In genomic region chr19:6393074-6393981, GRCh38 we compare ENCODE assay signal across 8 cellular contexts. TPM values are rescaled to one million over a fixed set of nuclear protein-coding genes. Genes with fewer than 3 reads are reported as not detected.
DNase-seq lines count a peak whose midpoint lies in the region; ATAC-seq, FAIRE-seq and TF ChIP-seq lines count a peak whose summit lies in the region.

GTF2F1 (minus strand) TSS chr19:6393164; CDS start chr19:6392995, 169 bp downstream.

- no peaks in the 10 kb centered on the region for H3K9me3 Mint-ChIP-seq in CD8-positive, alpha-beta memory T cell

- peak within 1 kb of the TSS; percentile 100 for H3K27ac ChIP-seq in CD8-positive, alpha-beta memory T cell (ENCODE audit: low read depth, low read length)
- H3K27ac ChIP-seq in H1 (ENCODE audit: low read depth, low read length), result peak within 1 kb of the TSS; percentile 89
- peak within 1 kb of the TSS; percentile 96 for H3K27ac ChIP-seq in mesenchymal stem cell (ENCODE audit: low read length, poor library complexity, severe bottlenecking)

- H2BK120ac ChIP-seq in H1 (replicated peaks; ENCODE audit: low read depth, low read length) (no peak within 1 kb of the TSS), mesenchymal stem cell (ENCODE audit: low read depth, low read length) (peak within 1 kb of the TSS; percentile 89)

- H3K9ac ChIP-seq in H1 (replicated peaks in 1 of 4; ENCODE audit: extremely low read depth in 1 of 4, low read depth in 3 of 4, low read length in 3 of 4), result peak within 1 kb of the TSS; percentile 77 to 92 (median 86)
- H3K9ac ChIP-seq in mesenchymal stem cell (ENCODE audit: low read length), result peak within 1 kb of the TSS; percentile 96

- H3K4ac ChIP-seq in H1 (replicated peaks; ENCODE audit: insufficient read length, low read depth, low read length) (peak within 1 kb of the TSS; percentile 55), mesenchymal stem cell (ENCODE audit: low read depth in 1 of 2, low read length in 2 of 2) (peak within 1 kb of the TSS; percentile 57 to 97)

- peak in 1 of 2 experiments; percentile 58; a peak in 2 of 3 replicates for TF ChIP-seq POLR2A in H1 (IDR thresholded peaks at IDR 0.05; ENCODE audit: control extremely low read depth in 1 of 2, low read depth in 2 of 2, low read length in 2 of 2)

- no peaks in the 10 kb centered on the region for H3K27me3 ChIP-seq in CD8-positive, alpha-beta memory T cell (ENCODE audit: insufficient read depth, low read length, poor library complexity, severe bottlenecking)
- H3K27me3 ChIP-seq in H1 (replicated peaks in 1 of 4; ENCODE audit: control insufficient read depth in 3 of 4, extremely low read depth in 1 of 4, insufficient read depth in 3 of 4, low read length in 3 of 4), result no peaks in the 10 kb centered on the region
- H3K27me3 ChIP-seq in mesenchymal stem cell (ENCODE audit: control insufficient read depth in 1 of 2, insufficient read depth in 1 of 2, low read length in 2 of 2), result no peaks in the 10 kb centered on the region

- peak; percentile 92 to 99 (median 95) for DNase-seq in CD8-positive, alpha-beta memory T cell
- peak; percentile 90 for DNase-seq in HT1080 (ENCODE audit: low read depth)
- DNase-seq in NOMO-1 treated with DMSO at 0.1 percent for 48 hours (lab: John Stamatoyannopoulos, UW; ENCODE audit: unreplicated experiment), result peak; percentile 88
- DNase-seq in activated CD8-positive, alpha-beta memory T cell treated with anti-CD3 and anti-CD28 coated beads for 4 hours (ENCODE audit: low read depth in 2 of 2), result peak; percentile 86 to 91
- peak; percentile 79 to 98 for DNase-seq in H1 (ENCODE audit: low read depth in 1 of 2, low spot score in 2 of 2)
- DNase-seq in mesenchymal stem cell, result peak; percentile 98
- DNase-seq in stimulated activated CD8-positive, alpha-beta memory T cell treated with anti-CD3 and anti-CD28 coated beads, Interleukin-12 subunit alpha, Interleukin-12 subunit beta, amount 100 ng/mL, for 4 hours (ENCODE audit: low read depth), result peak; percentile 88

- POLR2A ChIA-PET in CD8-positive, alpha-beta memory T cell (lab: Charles Lee), result interaction anchor here (1.0 to 2.5 kb wide), 4 partner anchors 20 to 110 kb away, joined by 3 to 13 read pairs (median 4); partner anchors contain the start of genes ALKBH7, CLPP and KHSRP
- POLR2A ChIA-PET in H1 (lab: Charles Lee; ENCODE audit: partially characterized antibody), result interaction anchor here (0.6 to 9.9 kb wide), 13 partner anchors 9 to 349 kb away, joined by 3 to 81 read pairs (median 4); partner anchors contain the start of genes ALKBH7, CLPP, CRB3 and KHSRP

- H3K79me1 ChIP-seq in H1 (ENCODE audit: low read depth, low read length) (peaks cover 6% of the 10 kb centered on the region), mesenchymal stem cell (replicated peaks; ENCODE audit: low read length, poor library complexity, severe bottlenecking) (peaks cover 24% of the 10 kb centered on the region)

- H3K56ac ChIP-seq in H1 (replicated peaks; ENCODE audit: insufficient read length, low read depth, low read length), result peak within 1 kb of the TSS; percentile 54

- H3K36me3 Mint-ChIP-seq in CD8-positive, alpha-beta memory T cell, result peaks cover 2 to 38% (median 5%) of the 10 kb centered on the region in 3 donors

- FAIRE-seq in H1 (lab: Jason Lieb, UNC), result peak; percentile 24

- H2AK5ac ChIP-seq in H1 (ENCODE audit: low read depth, low read length), result no peak within 1 kb of the TSS; the same call in 1 of the 2 replicates
- H2AK5ac ChIP-seq in mesenchymal stem cell (ENCODE audit: low read length, severe bottlenecking), result peak within 1 kb of the TSS; percentile 44

- H2BK5ac ChIP-seq in H1 (ENCODE audit: low read depth, low read length) (peak within 1 kb of the TSS; percentile 91), mesenchymal stem cell (ENCODE audit: low read depth, low read length, poor library complexity, severe bottlenecking) (peak within 1 kb of the TSS; percentile 99)

- no peak within 1 kb of the TSS for H2BK20ac ChIP-seq in H1 (ENCODE audit: low read length)

- H2BK15ac ChIP-seq in H1 (ENCODE audit: low read length) (peak within 1 kb of the TSS; percentile 99), mesenchymal stem cell (ENCODE audit: low read depth, poor library complexity, severe bottlenecking) (peak within 1 kb of the TSS; percentile 90)

- H2BK12ac ChIP-seq in H1 (ENCODE audit: low read depth, low read length) (peak within 1 kb of the TSS; percentile 4; the same call in 1 of the 2 replicates), mesenchymal stem cell (ENCODE audit: low read length in 2 of 2) (peak within 1 kb of the TSS; percentile 38 to 60)

- H3K9me3 ChIP-seq in CD8-positive, alpha-beta memory T cell (ENCODE audit: low read length), result no peaks in the 10 kb centered on the region
- H3K9me3 ChIP-seq in H1 (ENCODE audit: insufficient read depth in 2 of 2, low read depth in 1 of 2, low read length in 1 of 2) (no peaks in the 10 kb centered on the region), mesenchymal stem cell (ENCODE audit: control insufficient read depth, low read length) (no peaks in the 10 kb centered on the region)

- peak within 1 kb of the TSS; percentile 84 for H3K4me3 ChIP-seq in CD8-positive, alpha-beta memory T cell (ENCODE audit: low read length)
- H3K4me3 ChIP-seq in H1 (ENCODE audit: extremely low read depth in 1 of 4, insufficient read depth in 2 of 4, low read depth in 3 of 4, low read length in 4 of 4), result peak within 1 kb of the TSS; percentile 72 to 99 (median 90)
- H3K4me3 ChIP-seq in mesenchymal stem cell (ENCODE audit: insufficient read depth in 1 of 2, low read depth in 1 of 2, low read length in 2 of 2), result peak within 1 kb of the TSS; percentile 93 to 96

- H2AFZ ChIP-seq in H1 (ENCODE audit: low read length) (peak within 1 kb of the TSS; percentile 91), mesenchymal stem cell (ENCODE audit: low read depth, low read length) (peak within 1 kb of the TSS; percentile 94)

- TF ChIP-seq CTCF in H1 (IDR thresholded peaks at IDR 0.05; ENCODE audit: control extremely low read depth in 1 of 3, insufficient read depth in 1 of 3, low read depth in 1 of 3, low read length in 3 of 3), result no peak; a peak in 1 of 4 replicates

- H3K23ac ChIP-seq in H1 (ENCODE audit: insufficient read length) (no peak within 1 kb of the TSS), mesenchymal stem cell (ENCODE audit: low read length in 2 of 2) (peak within 1 kb of the TSS in 1 of 2 experiments; percentile 94)

- TF ChIP-seq RAD21 in H1 (IDR thresholded peaks at IDR 0.05 in 1 of 2, conservative IDR thresholded peaks at IDR 0.05 in 1 of 2; ENCODE audit: low read depth in 2 of 2, low read length in 2 of 2), result peak; percentile 20 to 25; a peak in 3 of 4 replicates

- H3K14ac ChIP-seq in H1 (ENCODE audit: insufficient read length), result no peak within 1 kb of the TSS
- peak within 1 kb of the TSS; percentile 43 to 92 for H3K14ac ChIP-seq in mesenchymal stem cell (ENCODE audit: low read length in 2 of 2)

- peaks cover 5 to 20% of the 10 kb centered on the region in 2 experiments; a peak in 3 of 4 replicates for H3K79me2 ChIP-seq in H1 (ENCODE audit: control insufficient read depth in 1 of 2, insufficient read depth in 2 of 2, low read length in 2 of 2)

- H3K23me2 ChIP-seq in H1 (ENCODE audit: low read depth, low read length), result peaks cover 7% of the 10 kb centered on the region

- H4K91ac ChIP-seq in H1 (replicated peaks; ENCODE audit: insufficient read length, low read length) (peak within 1 kb of the TSS; percentile 68), mesenchymal stem cell (ENCODE audit: low read length) (peak within 1 kb of the TSS; percentile 91)

- peaks cover 0 to 2% of the 10 kb centered on the region in 2 experiments for H4K20me1 ChIP-seq in H1 (replicated peaks in 1 of 2; ENCODE audit: control insufficient read depth in 1 of 2, insufficient read depth in 2 of 2, low read length in 2 of 2)

- H4K8ac ChIP-seq in H1 (ENCODE audit: extremely low read depth, insufficient read depth, low read length) (peak within 1 kb of the TSS; percentile 77), mesenchymal stem cell (ENCODE audit: low read length) (peak within 1 kb of the TSS; percentile 96)

- peak within 1 kb of the TSS; percentile 93 to 98 (median 96) for H3K4me3 Mint-ChIP-seq in CD8-positive, alpha-beta memory T cell

- 1% methylated on average over 57 of the region's 69 CpGs; no CpG with 5 or more reads in 1 of the 2 experiments for WGBS in H1 (ENCODE audit: extremely low coverage in 1 of 2, insufficient coverage in 1 of 2, insufficient read length in 1 of 2, insufficient replicate concordance in 2 of 2, low coverage in 1 of 2, low lambda C conversion rate in 2 of 2, missing lambda C conversion rate in 1 of 2), 2 experiments
- 2% methylated on average over 58 of the region's 69 CpGs for WGBS in mesenchymal stem cell

- H3K4me2 ChIP-seq in H1 (ENCODE audit: insufficient read depth in 1 of 2, low read depth in 2 of 2, low read length in 2 of 2) (peak within 1 kb of the TSS; percentile 95 to 96), mesenchymal stem cell (ENCODE audit: low read length, poor library complexity, severe bottlenecking) (peak within 1 kb of the TSS; percentile 91)

- H3K36me3 ChIP-seq in CD8-positive, alpha-beta memory T cell (ENCODE audit: insufficient read depth, low read length), result peaks cover 14% of the 10 kb centered on the region
- peaks cover 8 to 29% (median 14%) of the 10 kb centered on the region in 4 experiments; a peak in 7 of 8 replicates for H3K36me3 ChIP-seq in H1 (ENCODE audit: control insufficient read depth in 2 of 4, insufficient read depth in 4 of 4, low read length in 3 of 4)
- peaks cover 26 to 27% of the 10 kb centered on the region in 2 experiments for H3K36me3 ChIP-seq in mesenchymal stem cell (ENCODE audit: control insufficient read depth in 1 of 2, insufficient read depth in 2 of 2, low read depth in 1 of 2, low read length in 2 of 2)

- ATAC-seq in GM19467 (IDR thresholded peaks at IDR 0.05; ENCODE audit: unreplicated experiment), result peak; percentile 69

- CTCF ChIA-PET in CD8-positive, alpha-beta memory T cell (lab: Charles Lee), result interaction anchor here (0.8 to 1.8 kb wide), 3 partner anchors 17 to 175 kb away, joined by 3 to 5 read pairs (median 4); partner anchors contain the start of gene KHSRP
- CTCF ChIA-PET in H1 (lab: Charles Lee; ENCODE audit: partially characterized antibody), result interaction anchor here (0.8 to 1.5 kb wide), 3 partner anchors 15 to 177 kb away, joined by 3 to 5 read pairs (median 4); no protein-coding TSS in a partner anchor

- peak within 1 kb of the TSS; percentile 98 for H4K5ac ChIP-seq in H1 (ENCODE audit: insufficient read length, low read depth, low read length)

- peak within 1 kb of the TSS; percentile 93 for H3K18ac ChIP-seq in H1 (ENCODE audit: extremely low read depth, low read length)
- peak within 1 kb of the TSS; percentile 93 to 99 for H3K18ac ChIP-seq in mesenchymal stem cell (ENCODE audit: low read depth in 1 of 2, low read length in 2 of 2)

- TF ChIP-seq EP300 in H1 (IDR thresholded peaks at IDR 0.05; ENCODE audit: borderline replicate concordance in 1 of 2, low read depth in 2 of 2, low read length in 2 of 2), result 0 out of 3 replicates have a peak, but pooled peaks of 1 of the 2 experiments have one; percentile 40

- H3K27ac Mint-ChIP-seq in CD8-positive, alpha-beta memory T cell, result peak within 1 kb of the TSS; percentile 97 to 100 (median 99)

- peaks cover 23 to 29% (median 26%) of the 10 kb centered on the region in 3 donors for H3K4me1 Mint-ChIP-seq in CD8-positive, alpha-beta memory T cell

- peaks cover 24% of the 10 kb centered on the region for H3K4me1 ChIP-seq in CD8-positive, alpha-beta memory T cell (ENCODE audit: insufficient read depth, low read length)
- H3K4me1 ChIP-seq in H1 (replicated peaks in 1 of 4; ENCODE audit: control insufficient read depth in 3 of 4, insufficient read depth in 4 of 4, low read length in 3 of 4) (peaks cover 0 to 8% (median 7%) of the 10 kb centered on the region in 4 experiments; a peak in 5 of 7 replicates), mesenchymal stem cell (ENCODE audit: control insufficient read depth, insufficient read depth, low read depth, low read length) (peaks cover 12% of the 10 kb centered on the region)

- peaks cover 0 to 5% of the 10 kb centered on the region in 2 donors for H3K27me3 Mint-ChIP-seq in CD8-positive, alpha-beta memory T cell

RNA-seq across cellular contexts. Expression of gene GTF2F1, which starts in this region (rescaled TPM):
- 10 to 100 TPM; 63.3 to 66.2 TPM for total RNA-seq in CD8-positive, alpha-beta memory T cell
- 25.2 TPM for polyA plus RNA-seq in CD8-positive, alpha-beta memory T cell
- 68.4 and 73.1 TPM in 2 replicates for total RNA-seq in HT1080 (2014; rRNA removed; shearing (Covaris generic))
- polyA plus RNA-seq in HT1080 (2015; cell fraction: cytosol; rRNA removed), result 55.0 and 57.4 TPM in 2 replicates
- polyA plus RNA-seq in HT1080 (2015; cell fraction: nucleus; rRNA removed), result 57.6 and 63.7 TPM in 2 replicates
- 56.3 and 60.8 TPM in 2 replicates for total RNA-seq in H1 (2021; fragmentation: NEBNext Ultra II Directional; extraction: Animal tissue kit (Norgen Biotek cat#: 25700))
- polyA plus RNA-seq in H1 (2011; rRNA removed), result 29.3 and 38.5 TPM in 2 replicates
- 62.3 TPM for polyA plus RNA-seq in H1 (2011; cell fraction: cytosol; rRNA removed)
- 44.0 TPM for polyA plus RNA-seq in H1 (2011; cell fraction: nucleus; rRNA removed)
- polyA plus RNA-seq in H1 (2012, experiment 1 of 2), result 62.5 to 69.8 TPM (median 66.6 TPM) in 4 replicates
- 35.4 TPM for polyA plus RNA-seq in H1 (2012, experiment 2 of 2)
- polyA plus RNA-seq in H1 (2013, experiment 1 of 2), result 56.6 TPM
- polyA plus RNA-seq in H1 (2013, experiment 2 of 2), result 49.7 TPM
- polyA minus RNA-seq in H1 (2011; rRNA and poly(A)+ RNA removed), result 30.4 TPM in 2 replicates
- polyA minus RNA-seq in H1 (2011; cell fraction: cytosol; rRNA and poly(A)+ RNA removed), result 33.5 TPM
- 13.9 TPM for polyA minus RNA-seq in H1 (2011; cell fraction: nucleus; rRNA and poly(A)+ RNA removed)
- 85.8 TPM for polyA plus RNA-seq in mesenchymal stem cell (2013, experiment 1 of 2)
- polyA plus RNA-seq in mesenchymal stem cell (2013, experiment 2 of 2), result 77.3 TPM

Comparison
In these comparisons a context has a peak if more than half of its experiments do, and no peak if none do; other contexts are left out.
1. Peak in every context shown above with its lines: DNase-seq, ATAC-seq, H3K4me3 ChIP-seq and H3K27ac ChIP-seq.